8 cellular contexts compared by ENCODE assay signal in genomic region chr6:44100088-44100550, GRCh38. TPM values are rescaled to one million over a fixed set of nuclear protein-coding genes. Genes with fewer than 3 reads are reported as not detected.
DNase-seq lines count a peak whose midpoint lies in the region; ATAC-seq and TF ChIP-seq lines count a peak whose summit lies in the region.

No MANE protein-coding gene starts in this region.

- no peaks in the 10 kb centered on the region for H3K27me3 Mint-ChIP-seq in T-helper 17 cell
- no peaks in the 10 kb centered on the region for H3K27me3 Mint-ChIP-seq in stimulated activated naive B cell treated with anti-CD40 and anti-IgM and Interleukin-4, amounts not matched to agents 10 μg/mL and 1 μg/mL and 100 μg/mL, for 72 hours

- H3K4me2 ChIP-seq in GM23248 (ENCODE audit: unreplicated experiment), result no peak overlapping the region

- no peak overlapping the region for H3K4me3 ChIP-seq in AG10803 (ENCODE audit: low read length)
- H3K4me3 ChIP-seq in GM23248, result no peak overlapping the region
- H3K4me3 ChIP-seq in fibroblast of the aortic adventitia (ENCODE audit: low read depth, low read length), result no peak overlapping the region

- no peak overlapping the region for H3K9ac ChIP-seq in GM23248

- H2AFZ ChIP-seq in GM23248, result no peak overlapping the region

- in situ Hi-C loops in GM23248 (cut with MboI), result no loop called here

- H3K36me3 ChIP-seq in GM23248 (ENCODE audit: low read depth), result peaks cover 5% of the 10 kb centered on the region; the same call in 1 of the 2 replicates

- peak; percentile 48 for ATAC-seq in T-helper 17 cell
- peak; percentile 55 for ATAC-seq in stimulated activated naive B cell treated with anti-CD40 and anti-IgM and Interleukin-4, amounts not matched to agents 10 μg/mL and 1 μg/mL and 100 μg/mL, for 72 hours (replicated peaks)
- no peak for ATAC-seq in HG03097 (IDR thresholded peaks at IDR 0.05; ENCODE audit: low FRiP score, unreplicated experiment)

- H3K9me3 Mint-ChIP-seq in stimulated activated naive B cell treated with anti-CD40 and anti-IgM and Interleukin-4, amounts not matched to agents 10 μg/mL and 1 μg/mL and 100 μg/mL, for 72 hours, result no peaks in the 10 kb centered on the region

- H3K9me2 ChIP-seq in GM23248 (ENCODE audit: insufficient read depth), result no peaks in the 10 kb centered on the region

- no peak overlapping the region for H3K27ac ChIP-seq in GM23248

- TF ChIP-seq CTCF in AG10803 (conservative IDR thresholded peaks at IDR 0.05; ENCODE audit: low read length), result peak; percentile 69
- TF ChIP-seq CTCF in fibroblast of the aortic adventitia (IDR thresholded peaks at IDR 0.05; ENCODE audit: insufficient read depth, low read length), result peak; percentile 68

- H3K27ac Mint-ChIP-seq in T-helper 17 cell, result peak overlapping the region; percentile 34
- H3K27ac Mint-ChIP-seq in stimulated activated naive B cell treated with anti-CD40 and anti-IgM and Interleukin-4, amounts not matched to agents 10 μg/mL and 1 μg/mL and 100 μg/mL, for 72 hours, result no peak overlapping the region

- H3K9me3 ChIP-seq in GM23248 (ENCODE audit: low read depth) (no peaks in the 10 kb centered on the region), T-helper 17 cell (ENCODE audit: control insufficient read depth, low read length, poor library complexity, severe bottlenecking) (no peaks in the 10 kb centered on the region)

- peaks cover 6% of the 10 kb centered on the region; the same call in 1 of the 2 replicates for H3F3A ChIP-seq in GM23248 (ENCODE audit: insufficient read depth)

- 0 to 7% methylated on average over 1 of the region's 1 CpG for WGBS in GM23248 (ENCODE audit: low coverage in 1 of 2, low lambda C conversion rate in 2 of 2, missing lambda C conversion rate in 2 of 2), 2 experiments

- H3K4me1 Mint-ChIP-seq in T-helper 17 cell, result peaks cover 31% of the 10 kb centered on the region
- H3K4me1 Mint-ChIP-seq in stimulated activated naive B cell treated with anti-CD40 and anti-IgM and Interleukin-4, amounts not matched to agents 10 μg/mL and 1 μg/mL and 100 μg/mL, for 72 hours, result peaks cover 13 to 23% of the 10 kb centered on the region in 2 donors

- no peak overlapping the region for H3K4me3 Mint-ChIP-seq in T-helper 17 cell
- no peak overlapping the region for H3K4me3 Mint-ChIP-seq in stimulated activated naive B cell treated with anti-CD40 and anti-IgM and Interleukin-4, amounts not matched to agents 10 μg/mL and 1 μg/mL and 100 μg/mL, for 72 hours

- no peaks in the 10 kb centered on the region for H3K27me3 ChIP-seq in GM23248 (replicated peaks; ENCODE audit: insufficient read depth)

- peaks cover 7% of the 10 kb centered on the region; the same call in 1 of the 2 replicates for H3K79me2 ChIP-seq in GM23248 (ENCODE audit: insufficient read depth)

- DNase-seq in AG10803 (ENCODE audit: low read depth), result no peak
- peak; percentile 67 for DNase-seq in GM23248
- DNase-seq in T-helper 17 cell, result no peak
- DNase-seq in fibroblast of the aortic adventitia (ENCODE audit: low read depth), result no peak
- DNase-seq in stimulated activated naive B cell treated with anti-CD40 and anti-IgM and Interleukin-4, amounts not matched to agents 10 μg/mL and 1 μg/mL and 100 μg/mL, for 72 hours, result no peak
- no peak for DNase-seq in GF-D8 (lab: John Stamatoyannopoulos, UW)
- DNase-seq in NCI-H1048 (lab: John Stamatoyannopoulos, UW), result no peak

- H3K36me3 Mint-ChIP-seq in T-helper 17 cell (ENCODE audit: low read depth), result peaks cover 8% of the 10 kb centered on the region
- peaks cover 31 to 46% of the 10 kb centered on the region in 2 donors for H3K36me3 Mint-ChIP-seq in stimulated activated naive B cell treated with anti-CD40 and anti-IgM and Interleukin-4, amounts not matched to agents 10 μg/mL and 1 μg/mL and 100 μg/mL, for 72 hours

- H4K20me1 ChIP-seq in GM23248 (ENCODE audit: insufficient read depth), result no peaks in the 10 kb centered on the region; the same call in 1 of the 2 replicates

- no peaks in the 10 kb centered on the region for H3K4me1 ChIP-seq in GM23248 (ENCODE audit: insufficient read depth)

RNA-seq across cellular contexts. Expression of gene MRPL14, which starts 27.1 kb away (rescaled TPM):
- 47.6 and 64.7 TPM in 2 replicates for total RNA-seq in GM23248 (2014; rRNA removed; shearing (Covaris generic))
- 91.2 and 98.0 TPM in 2 replicates for polyA plus RNA-seq in GM23248 (2016; fragmentation: Nextera tagmentation; extraction: Ambion mirVana)
- total RNA-seq in T-helper 17 cell (10 to 100 TPM; 13.2 to 13.7 TPM), fibroblast of the aortic adventitia (ENCODE audit: low replicate concordance) (9.2 and 34.5 TPM in 2 replicates)

RNA-seq across cellular contexts. Expression of gene TMEM63B, which starts 27.2 kb away (rescaled TPM):
- 29.0 and 43.2 TPM in 2 replicates for total RNA-seq in GM23248 (2014; rRNA removed; shearing (Covaris generic))
- 14.1 and 14.3 TPM in 2 replicates for polyA plus RNA-seq in GM23248 (2016; fragmentation: Nextera tagmentation; extraction: Ambion mirVana)
- total RNA-seq in T-helper 17 cell (10 to 100 TPM; 25.6 to 27.1 TPM), fibroblast of the aortic adventitia (ENCODE audit: low replicate concordance) (7.2 and 20.7 TPM in 2 replicates)

RNA-seq across cellular contexts. Expression of gene CAPN11, which starts 58.5 kb away (rescaled TPM):
- total RNA-seq in GM23248 (2014; rRNA removed; shearing (Covaris generic)), result under 0.01 TPM in 1 of 2 replicates, not detected in the other
- not detected in 2 replicates for polyA plus RNA-seq in GM23248 (2016; fragmentation: Nextera tagmentation; extraction: Ambion mirVana)
- 1 to 10 TPM in 1 of 2 donors, under 1 TPM in 1; 0.26 to 1.0 TPM for total RNA-seq in T-helper 17 cell
- total RNA-seq in fibroblast of the aortic adventitia (ENCODE audit: low replicate concordance), result not detected in 2 replicates
